ENCODE assay signal across 19 cellular contexts in genomic region chr17:64634217-64634616, GRCh38. TPM values are rescaled to one million over a fixed set of nuclear protein-coding genes. Genes with fewer than 3 reads are reported as not detected.
A peak's percentile ranks its signal among the peaks of the same experiment; 100 is the strongest.
DNase-seq lines count a peak whose midpoint lies in the region; ATAC-seq and TF ChIP-seq lines count a peak whose summit lies in the region.
"Had no signal": no experiment of that assay in that cellular context is flagged by ENCODE, and none has a peak within 500 bp of the region (broad histone marks: within the 10 kb centered on the region; RNA-seq: fewer than 3 reads in every experiment).

No MANE protein-coding gene starts in this region.

- TF ChIP-seq CTCF in HFFc6 (IDR thresholded peaks at IDR 0.05): no peak
- no peak for TF ChIP-seq CTCF in natural killer cell (IDR thresholded peaks at IDR 0.05)

- H3K4me3 Mint-ChIP-seq in HFFc6 (peak overlapping the region; percentile 14; the same call in 1 of the 2 replicates), natural killer cell (no peak overlapping the region)
- H3K4me3 Mint-ChIP-seq in activated T-helper 2 cell treated with anti-CD3 and anti-CD28 coated beads, Interferon-gamma antibody, Interleukin-2, Interleukin-4, amounts not matched to agents 10 μg/mL and 5 μg/mL and 100 μg/mL, durations not matched to agents 14 hours and 24 hours and 36 hours (ENCODE audit: low read depth): no peak overlapping the region

- ATAC-seq in natural killer cell (peak; percentile 44 to 66 (median 50)), GM19452 (IDR thresholded peaks at IDR 0.05; ENCODE audit: unreplicated experiment) (no peak)
- ATAC-seq: Right ventricle myocardium inferior, upper lobe of right lung had no signal

- H3K27ac Mint-ChIP-seq in HFFc6 (peak overlapping the region; percentile 61), natural killer cell (peak overlapping the region; percentile 35 to 43)
- H3K27ac Mint-ChIP-seq in activated T-helper 2 cell treated with anti-CD3 and anti-CD28 coated beads, Interferon-gamma antibody, Interleukin-2, Interleukin-4, amounts not matched to agents 10 μg/mL and 5 μg/mL and 100 μg/mL, durations not matched to agents 14 hours and 24 hours and 36 hours: peak overlapping the region; percentile 82

- CTCF ChIA-PET in HEK293T (lab: Yijun Ruan, JAX): no interaction called here

- peaks cover 2% of the 10 kb centered on the region; the same call in 1 of the 2 replicates for H3K27me3 Mint-ChIP-seq in HFFc6 (ENCODE audit: insufficient read depth)
- H3K27me3 Mint-ChIP-seq in activated T-helper 2 cell treated with anti-CD3 and anti-CD28 coated beads, Interferon-gamma antibody, Interleukin-2, Interleukin-4, amounts not matched to agents 10 μg/mL and 5 μg/mL and 100 μg/mL, durations not matched to agents 14 hours and 24 hours and 36 hours (ENCODE audit: low read depth): no peaks in the 10 kb centered on the region
- no peaks in the 10 kb centered on the region for H3K27me3 Mint-ChIP-seq in natural killer cell (ENCODE audit: low read depth in 2 of 2)

- POLR2A ChIA-PET in HEK293T (lab: Yijun Ruan, JAX): no interaction called here

- H3K9me3 Mint-ChIP-seq in HFFc6 (no peaks in the 10 kb centered on the region), natural killer cell (no peaks in the 10 kb centered on the region)
- peaks cover 4% of the 10 kb centered on the region for H3K9me3 Mint-ChIP-seq in activated T-helper 2 cell treated with anti-CD3 and anti-CD28 coated beads, Interferon-gamma antibody, Interleukin-2, Interleukin-4, amounts not matched to agents 10 μg/mL and 5 μg/mL and 100 μg/mL, durations not matched to agents 14 hours and 24 hours and 36 hours

- H3K4me1 Mint-ChIP-seq in HFFc6 (ENCODE audit: low read depth) (peaks cover 86% of the 10 kb centered on the region), natural killer cell (peaks cover 69 to 75% of the 10 kb centered on the region in 2 donors)
- peaks cover 48% of the 10 kb centered on the region for H3K4me1 Mint-ChIP-seq in activated T-helper 2 cell treated with anti-CD3 and anti-CD28 coated beads, Interferon-gamma antibody, Interleukin-2, Interleukin-4, amounts not matched to agents 10 μg/mL and 5 μg/mL and 100 μg/mL, durations not matched to agents 14 hours and 24 hours and 36 hours (ENCODE audit: low read depth)

- H3K36me3 Mint-ChIP-seq in HFFc6 (ENCODE audit: low read depth): peaks cover 22% of the 10 kb centered on the region
- peaks cover 21% of the 10 kb centered on the region for H3K36me3 Mint-ChIP-seq in activated T-helper 2 cell treated with anti-CD3 and anti-CD28 coated beads, Interferon-gamma antibody, Interleukin-2, Interleukin-4, amounts not matched to agents 10 μg/mL and 5 μg/mL and 100 μg/mL, durations not matched to agents 14 hours and 24 hours and 36 hours (ENCODE audit: low read depth)
- no peaks in the 10 kb centered on the region for H3K36me3 Mint-ChIP-seq in natural killer cell

- DNase-seq in NOMO-1 treated with DMSO at 0.1 percent for 48 hours (lab: John Stamatoyannopoulos, UW; ENCODE audit: unreplicated experiment) (peak; percentile 12), NOMO-1 treated with dmso at 0.1 percent for 144 hours (lab: John Stamatoyannopoulos, UW; ENCODE audit: unreplicated experiment) (no peak), HFFc6 (no peak), natural killer cell (no peak), OCI-M2 (lab: John Stamatoyannopoulos, UW; ENCODE audit: unreplicated experiment) (no peak), HEK293T (ENCODE audit: extremely low spot score) (no peak)
- DNase-seq in activated T-helper 2 cell treated with anti-CD3 and anti-CD28 coated beads, Interferon-gamma antibody, Interleukin-2, Interleukin-4, amounts not matched to agents 10 μg/mL and 5 μg/mL and 100 μg/mL, durations not matched to agents 14 hours and 24 hours and 36 hours (ENCODE audit: low spot score): no peak
- DNase-seq: 8988T; amniotic stem cell; C1 segment of cervical spinal cord; DMS153; effector memory CD4-positive, alpha-beta T cell; head of caudate nucleus; NCI-H1436 treated with DMSO at 0.1 percent for 48 hours; NCI-H226; stimulated activated naive CD4-positive, alpha-beta T cell treated with Interleukin-2 at 50 U/mL for 16 hours; upper lobe of right lung had no signal

- intact Hi-C loops in activated T-helper 2 cell treated with anti-CD3 and anti-CD28 coated beads, Interferon-gamma antibody, Interleukin-2, Interleukin-4, amounts not matched to agents 10 μg/mL and 5 μg/mL and 100 μg/mL, durations not matched to agents 14 hours and 24 hours and 36 hours (cut with micrococcal nuclease): no loop called here
- intact Hi-C loops in natural killer cell (cut with micrococcal nuclease): no loop called here

TF ChIP-seq in HEK293T, 16 proteins besides CTCF, POLR2A, EP300 and RAD21:
- TF ChIP-seq TARDBP (IDR thresholded peaks at IDR 0.05) (no peak), LEF1 (IDR thresholded peaks at IDR 0.05; ENCODE audit: borderline replicate concordance) (no peak), FOXM1 (IDR thresholded peaks at IDR 0.05; ENCODE audit: borderline replicate concordance) (no peak), PKNOX1 (IDR thresholded peaks at IDR 0.05) (no peak), NFRKB (IDR thresholded peaks at IDR 0.05) (no peak), FOXK2 (IDR thresholded peaks at IDR 0.05) (no peak), L3MBTL2 (conservative IDR thresholded peaks at IDR 0.05) (no peak)
TF ChIP-seq in HEK293T: peak in this region for 0.

RNA-seq across cellular contexts. Expression of gene SMURF2, which starts 27.9 kb away (rescaled TPM):
- 100 to 1,000 TPM in 3 of 6 experiments, 10 to 100 TPM in 3; 92.5 to 206 (median 99.1) TPM for total RNA-seq in HFFc6 (2021; fragmentation: NEBNext Ultra II Directional; extraction: Animal tissue kit (Norgen Biotek cat#: 25700))
- 12.6 and 13.1 TPM in 2 replicates for total RNA-seq in activated T-helper 2 cell treated with anti-CD3 and anti-CD28 coated beads, Interferon-gamma antibody, Interleukin-2, Interleukin-4, amounts not matched to agents 10 μg/mL and 5 μg/mL and 100 μg/mL, durations not matched to agents 14 hours and 24 hours and 36 hours
- 10 to 100 TPM; 43.8 to 54.5 (median 46.5) TPM for total RNA-seq in natural killer cell
